8 cellular contexts compared by ENCODE assay signal in genomic region chr10:71851630-71852095, GRCh38. TPM values are rescaled to one million over a fixed set of nuclear protein-coding genes. Genes with fewer than 3 reads are reported as not detected.
A peak's percentile ranks its signal among the peaks of the same experiment; 100 is the strongest.
DNase-seq lines count a peak whose midpoint lies in the region; ATAC-seq, FAIRE-seq and TF ChIP-seq lines count a peak whose summit lies in the region.
"Not testable (repeated sequence)": the region's sequence is repeated elsewhere in the genome, so short reads cannot be mapped to it uniquely, and the experiment has no call there.

No MANE protein-coding gene starts in this region.

- not testable (repeated sequence) for H4K20me1 ChIP-seq in OCI-LY7 (ENCODE audit: insufficient read depth, low read length)
- H4K20me1 ChIP-seq in H1 (replicated peaks in 1 of 2; ENCODE audit: control insufficient read depth in 1 of 2, insufficient read depth in 2 of 2, low read length in 2 of 2), result peaks cover 2 to 13% of the 10 kb centered on the region in 2 experiments

- H3K36me3 Mint-ChIP-seq in activated T-helper 17 cell treated with anti-CD3 and anti-CD28 coated beads, Interleukin-2, amount 50 U/mL, for 72 hours (ENCODE audit: low read depth), result peaks cover 12% of the 10 kb centered on the region
- not testable (repeated sequence) for H3K36me3 Mint-ChIP-seq in type B pancreatic cell

- H3K79me2 ChIP-seq in OCI-LY7 (ENCODE audit: insufficient read depth, low read depth, low read length), result peaks cover 44% of the 10 kb centered on the region
- H3K79me2 ChIP-seq in H1 (ENCODE audit: control insufficient read depth in 1 of 2, insufficient read depth in 2 of 2, low read length in 2 of 2), result peaks cover 26 to 40% of the 10 kb centered on the region in 2 experiments
- H3K79me2 ChIP-seq in parathyroid adenoma, result peaks cover 44% of the 10 kb centered on the region

- not testable (repeated sequence) for H3K79me1 ChIP-seq in H1 (ENCODE audit: low read depth, low read length)

- not testable (repeated sequence) for TF ChIP-seq EP300 in H1 (IDR thresholded peaks at IDR 0.05; ENCODE audit: borderline replicate concordance in 1 of 2, low read depth in 2 of 2, low read length in 2 of 2)

- H2AFZ ChIP-seq in OCI-LY7 (ENCODE audit: low read length), result peak overlapping the region; percentile 46; the same call in 1 of the 2 replicates
- not testable (repeated sequence) for H2AFZ ChIP-seq in H1 (ENCODE audit: low read length)
- peak overlapping the region; percentile 87 for H2AFZ ChIP-seq in parathyroid adenoma

- peak; percentile 7 for ATAC-seq in HG02943 (IDR thresholded peaks at IDR 0.05; ENCODE audit: low read depth, unreplicated experiment)
- ATAC-seq in activated T-helper 17 cell treated with anti-CD3 and anti-CD28 coated beads, Interleukin-2, amount 50 U/mL, for 72 hours (replicated peaks), result not testable (repeated sequence)
- peak; percentile 5 for ATAC-seq in left lobe of liver

- H3K9me3 ChIP-seq in OCI-LY7 (ENCODE audit: low read length); H1 (ENCODE audit: insufficient read depth in 2 of 2, low read depth in 1 of 2, low read length in 1 of 2); parathyroid adenoma (ENCODE audit: control insufficient read depth, low read length): not testable (repeated sequence)

- BruUV-seq in OCI-LY7 (replicated peaks; lab: Mats Ljungman, UMichigan), result not testable (repeated sequence)

- H4K8ac ChIP-seq in H1 (ENCODE audit: extremely low read depth, insufficient read depth, low read length), result peak overlapping the region; percentile 37; the same call in 1 of the 2 replicates

- FAIRE-seq in H1 (lab: Jason Lieb, UNC), result not testable (repeated sequence)

- peak overlapping the region; percentile 92 for H3K27ac Mint-ChIP-seq in activated T-helper 17 cell treated with anti-CD3 and anti-CD28 coated beads, Interleukin-2, amount 50 U/mL, for 72 hours
- H3K27ac Mint-ChIP-seq in type B pancreatic cell, result peak overlapping the region; percentile 92

- peak overlapping the region; percentile 84 for H4K91ac ChIP-seq in H1 (replicated peaks; ENCODE audit: insufficient read length, low read length)

- H2AK5ac ChIP-seq in H1 (ENCODE audit: low read depth, low read length), result 0 out of 2 replicates have a peak overlapping the region, but pooled peaks have one; percentile 72

- not testable (repeated sequence) for H3K23me2 ChIP-seq in H1 (ENCODE audit: low read depth, low read length)

- H3K4me2 ChIP-seq in OCI-LY7 (ENCODE audit: low read length) (peak overlapping the region; percentile 40), H1 (ENCODE audit: insufficient read depth in 1 of 2, low read depth in 2 of 2, low read length in 2 of 2) (peak overlapping the region; percentile 64 to 82; a peak in 3 of 4 replicates), parathyroid adenoma (ENCODE audit: low read length) (peak overlapping the region; percentile 43)

- H3K14ac ChIP-seq in H1 (ENCODE audit: insufficient read length), result not testable (repeated sequence)

- not testable (repeated sequence) for H2BK20ac ChIP-seq in H1 (ENCODE audit: low read length)

- H3K27me3 Mint-ChIP-seq in activated T-helper 17 cell treated with anti-CD3 and anti-CD28 coated beads, Interleukin-2, amount 50 U/mL, for 72 hours; type B pancreatic cell: not testable (repeated sequence)

- H2BK12ac ChIP-seq in H1 (ENCODE audit: low read depth, low read length), result peak overlapping the region; percentile 75; the same call in 1 of the 2 replicates

- not testable (repeated sequence) for DNase-seq in GM12864 (ENCODE audit: low read depth); OCI-LY7 (ENCODE audit: low spot score); H1 (ENCODE audit: low read depth in 1 of 2, low spot score in 2 of 2); left lobe of liver (ENCODE audit: low spot score); type B pancreatic cell (ENCODE audit: extremely low spot score, unreplicated experiment)

- H3K4me3 ChIP-seq in GM12864 (ENCODE audit: low read depth, low read length) (peak overlapping the region; percentile 88; the same call in 1 of the 2 replicates), OCI-LY7 (ENCODE audit: low read depth, low read length, poor library complexity, severe bottlenecking) (peak overlapping the region; percentile 82), H1 (ENCODE audit: extremely low read depth in 1 of 4, insufficient read depth in 2 of 4, low read depth in 3 of 4, low read length in 4 of 4) (peak overlapping the region; percentile 78 to 96 (median 90); a peak in 4 of 8 replicates), parathyroid adenoma (ENCODE audit: low read depth, low read length) (peak overlapping the region; percentile 96)

- not testable (repeated sequence) for H3K9me3 Mint-ChIP-seq in activated T-helper 17 cell treated with anti-CD3 and anti-CD28 coated beads, Interleukin-2, amount 50 U/mL, for 72 hours; type B pancreatic cell

- 80% methylated on average over 13 of the region's 13 CpGs; no CpG with 5 or more reads in 1 of the 2 experiments for WGBS in H1 (ENCODE audit: extremely low coverage in 1 of 2, insufficient coverage in 1 of 2, insufficient read length in 1 of 2, insufficient replicate concordance in 2 of 2, low coverage in 1 of 2, low lambda C conversion rate in 2 of 2, missing lambda C conversion rate in 1 of 2), 2 experiments

- POLR2A ChIA-PET in OCI-LY7 (lab: Charles Lee) (interaction anchor here (0.8 to 5.6 kb wide), 9 partner anchors 9 to 215 kb away, joined by 3 to 42 read pairs (median 6); no protein-coding TSS in a partner anchor), H1 (lab: Charles Lee; ENCODE audit: partially characterized antibody) (interaction anchor here (0.5 to 2.5 kb wide), 10 partner anchors 8 to 448 kb away, joined by 3 to 20 read pairs (median 5); partner anchors contain the start of gene VSIR)

- peak overlapping the region; percentile 55 for H3K27ac ChIP-seq in OCI-LY7 (ENCODE audit: low read depth, low read length, poor library complexity, severe bottlenecking)
- not testable (repeated sequence) for H3K27ac ChIP-seq in H1 (ENCODE audit: low read depth, low read length)
- peak overlapping the region; percentile 98 for H3K27ac ChIP-seq in parathyroid adenoma

- not testable (repeated sequence) for H3K4ac ChIP-seq in H1 (replicated peaks; ENCODE audit: insufficient read length, low read depth, low read length)

- CTCF ChIA-PET in OCI-LY7 (lab: Charles Lee; ENCODE audit: unreplicated experiment) (interaction anchor here (0.9 to 2.0 kb wide), 3 partner anchors 9 to 27 kb away, joined by 3 to 10 read pairs (median 9); no protein-coding TSS in a partner anchor), H1 (lab: Charles Lee; ENCODE audit: partially characterized antibody) (interaction anchor here (0.7 to 3.1 kb wide), 3 partner anchors 9 to 16 kb away, joined by 4 to 7 read pairs (median 6); no protein-coding TSS in a partner anchor)

- H3K18ac ChIP-seq in H1 (ENCODE audit: extremely low read depth, low read length), result peak overlapping the region; percentile 48

- H3K4me3 Mint-ChIP-seq in activated T-helper 17 cell treated with anti-CD3 and anti-CD28 coated beads, Interleukin-2, amount 50 U/mL, for 72 hours, result peak overlapping the region; percentile 98
- peak overlapping the region; percentile 95 for H3K4me3 Mint-ChIP-seq in type B pancreatic cell

- not testable (repeated sequence) for H3K56ac ChIP-seq in H1 (replicated peaks; ENCODE audit: insufficient read length, low read depth, low read length)

- TF ChIP-seq POLR2A in H1 (IDR thresholded peaks at IDR 0.05; ENCODE audit: control extremely low read depth in 1 of 2, low read depth in 2 of 2, low read length in 2 of 2), result not testable (repeated sequence)

- not testable (repeated sequence) for H3K36me3 ChIP-seq in OCI-LY7 (ENCODE audit: insufficient read depth, low read length); H1 (ENCODE audit: control insufficient read depth in 2 of 4, insufficient read depth in 4 of 4, low read length in 3 of 4); parathyroid adenoma (ENCODE audit: control insufficient read depth, insufficient read depth, low read length)

- not testable (repeated sequence) for TF ChIP-seq CTCF in GM12864 (IDR thresholded peaks at IDR 0.05; ENCODE audit: low read depth, low read length, missing control alignments); OCI-LY7 (conservative IDR thresholded peaks at IDR 0.05; ENCODE audit: low read length); H1 (IDR thresholded peaks at IDR 0.05; ENCODE audit: control extremely low read depth in 1 of 3, insufficient read depth in 1 of 3, low read depth in 1 of 3, low read length in 3 of 3); parathyroid adenoma (IDR thresholded peaks at IDR 0.05); type B pancreatic cell (conservative IDR thresholded peaks at IDR 0.05)

- not testable (repeated sequence) for H3K9me2 ChIP-seq in OCI-LY7 (ENCODE audit: insufficient read depth, low read length)

- not testable (repeated sequence) for H3K23ac ChIP-seq in H1 (ENCODE audit: insufficient read length)

- not testable (repeated sequence) for H2BK120ac ChIP-seq in H1 (replicated peaks; ENCODE audit: low read depth, low read length)

- H2BK5ac ChIP-seq in H1 (ENCODE audit: low read depth, low read length), result 0 out of 2 replicates have a peak overlapping the region, but pooled peaks have one; percentile 30

- intact Hi-C loops in OCI-LY7 (cut with micrococcal nuclease; ENCODE audit: unreplicated experiment), result loop anchor here (10.0 kb wide), 1 partner anchor 463 kb away; no protein-coding TSS in a partner anchor

- H3K4me1 Mint-ChIP-seq in activated T-helper 17 cell treated with anti-CD3 and anti-CD28 coated beads, Interleukin-2, amount 50 U/mL, for 72 hours, result peaks cover 21% of the 10 kb centered on the region
- peaks cover 34% of the 10 kb centered on the region for H3K4me1 Mint-ChIP-seq in type B pancreatic cell (ENCODE audit: unreplicated experiment)

- H2BK15ac ChIP-seq in H1 (ENCODE audit: low read length), result not testable (repeated sequence)

- peak overlapping the region; percentile 89 for H4K5ac ChIP-seq in H1 (ENCODE audit: insufficient read length, low read depth, low read length)

- peaks cover 54% of the 10 kb centered on the region for H3K4me1 ChIP-seq in OCI-LY7 (ENCODE audit: insufficient read depth, low read length, poor library complexity, severe bottlenecking)
- not testable (repeated sequence) for H3K4me1 ChIP-seq in H1 (replicated peaks in 1 of 4; ENCODE audit: control insufficient read depth in 3 of 4, insufficient read depth in 4 of 4, low read length in 3 of 4)
- peaks cover 14% of the 10 kb centered on the region for H3K4me1 ChIP-seq in parathyroid adenoma

- H3K9ac ChIP-seq in H1 (replicated peaks in 1 of 4; ENCODE audit: extremely low read depth in 1 of 4, low read depth in 3 of 4, low read length in 3 of 4); parathyroid adenoma: not testable (repeated sequence)

- H3K27me3 ChIP-seq in H1 (replicated peaks in 1 of 4; ENCODE audit: control insufficient read depth in 3 of 4, extremely low read depth in 1 of 4, insufficient read depth in 3 of 4, low read length in 3 of 4); parathyroid adenoma (ENCODE audit: control insufficient read depth, insufficient read depth, low read length): not testable (repeated sequence)

- TF ChIP-seq RAD21 in H1 (IDR thresholded peaks at IDR 0.05 in 1 of 2, conservative IDR thresholded peaks at IDR 0.05 in 1 of 2; ENCODE audit: low read depth in 2 of 2, low read length in 2 of 2), result not testable (repeated sequence)

RNA-seq across cellular contexts. Expression of gene PSAP, which starts 0.6 kb away (rescaled TPM):
- total RNA-seq in OCI-LY7 (2014; rRNA removed; shearing (Covaris generic)), result 156 and 163 TPM in 2 replicates
- total RNA-seq in OCI-LY7 (2022), result 186 and 200 TPM in 2 replicates
- 100 to 1,000 TPM; 121 to 153 TPM for total RNA-seq in activated T-helper 17 cell treated with anti-CD3 and anti-CD28 coated beads, Interleukin-2, amount 50 U/mL, for 72 hours
- total RNA-seq in H1 (2021; fragmentation: NEBNext Ultra II Directional; extraction: Animal tissue kit (Norgen Biotek cat#: 25700)), result 386 and 388 TPM in 2 replicates
- 504 and 700 TPM in 2 replicates for polyA plus RNA-seq in H1 (2011; rRNA removed)
- polyA plus RNA-seq in H1 (2011; cell fraction: cytosol; rRNA removed), result 658 TPM
- 734 TPM for polyA plus RNA-seq in H1 (2011; cell fraction: nucleus; rRNA removed)
- 396 to 476 TPM (median 458 TPM) in 4 replicates for polyA plus RNA-seq in H1 (2012, experiment 1 of 2)
- 418 TPM for polyA plus RNA-seq in H1 (2012, experiment 2 of 2)
- 516 TPM for polyA plus RNA-seq in H1 (2013, experiment 1 of 2)
- polyA plus RNA-seq in H1 (2013, experiment 2 of 2), result 481 TPM
- polyA minus RNA-seq in H1 (2011; rRNA and poly(A)+ RNA removed), result 440 and 675 TPM in 2 replicates
- polyA minus RNA-seq in H1 (2011; cell fraction: cytosol; rRNA and poly(A)+ RNA removed), result 334 TPM
- polyA minus RNA-seq in H1 (2011; cell fraction: nucleus; rRNA and poly(A)+ RNA removed), result 186 TPM
- 525 TPM for total RNA-seq in left lobe of liver
- total RNA-seq in type B pancreatic cell (ENCODE audit: low replicate concordance), result 487 and 577 TPM in 2 replicates
